Comparison of ENCODE assay signal across 8 cellular contexts in genomic region chr12:46268349-46268616, GRCh38. TPM values are rescaled to one million over a fixed set of nuclear protein-coding genes. Genes with fewer than 3 reads are reported as not detected.
A peak's percentile ranks its signal among the peaks of the same experiment; 100 is the strongest.
DNase-seq lines count a peak whose midpoint lies in the region; ATAC-seq and TF ChIP-seq lines count a peak whose summit lies in the region.

No MANE protein-coding gene starts in this region.

- peak overlapping the region; percentile 92 for H3K4me2 ChIP-seq in osteoblast (ENCODE audit: insufficient read depth, low read length)

- peaks cover 11% of the 10 kb centered on the region for H3K36me3 ChIP-seq in MG63
- H3K36me3 ChIP-seq in osteoblast (ENCODE audit: insufficient read depth, low read length), result no peaks in the 10 kb centered on the region

- H3K4me3 ChIP-seq in MG63 (peak overlapping the region; percentile 73), epithelial cell of esophagus (ENCODE audit: low read length) (peak overlapping the region; percentile 88), osteoblast (ENCODE audit: insufficient read depth, low read length) (peak overlapping the region; percentile 76)

- ATAC-seq in HG03354 (IDR thresholded peaks at IDR 0.05; ENCODE audit: poor library complexity, severe bottlenecking, unreplicated experiment), result no peak

- DNase-seq in DMS153 treated with DMSO at 0.1 percent for 48 hours (lab: John Stamatoyannopoulos, UW; ENCODE audit: unreplicated experiment), result peak; percentile 56
- no peak for DNase-seq in MG63
- peak; percentile 51 for DNase-seq in epithelial cell of esophagus (ENCODE audit: low read depth)
- peak; percentile 62 for DNase-seq in osteoblast (ENCODE audit: insufficient read length, low spot score, missing footprints)
- no peak for DNase-seq in NOMO-1 treated with DMSO at 0.1 percent for 48 hours (lab: John Stamatoyannopoulos, UW; ENCODE audit: unreplicated experiment)
- no peak for DNase-seq in RPMI8226
- no peak for DNase-seq in NCI-H226

- H3K4me1 ChIP-seq in osteoblast (ENCODE audit: insufficient read depth, low read length), result peaks cover 19% of the 10 kb centered on the region

- H3K27me3 ChIP-seq in MG63 (no peaks in the 10 kb centered on the region), osteoblast (ENCODE audit: insufficient read depth, low read length) (peaks cover 49% of the 10 kb centered on the region)

- H3K27ac ChIP-seq in osteoblast (ENCODE audit: low read depth, low read length), result no peak overlapping the region

- peaks cover 3% of the 10 kb centered on the region for H4K20me1 ChIP-seq in osteoblast (ENCODE audit: insufficient read depth, low read length)

- H3K9me3 ChIP-seq in MG63, result no peaks in the 10 kb centered on the region
- no peaks in the 10 kb centered on the region for H3K9me3 ChIP-seq in osteoblast (ENCODE audit: low read depth, low read length)

- TF ChIP-seq CTCF in epithelial cell of esophagus (IDR thresholded peaks at IDR 0.05; ENCODE audit: insufficient read depth, low read depth, low read length, missing control alignments) (no peak), osteoblast (IDR thresholded peaks at IDR 0.05; ENCODE audit: extremely low read depth, low read depth, low read length) (no peak)

- H3K79me2 ChIP-seq in osteoblast (ENCODE audit: insufficient read depth, low read length), result peaks cover 30% of the 10 kb centered on the region

- H2AFZ ChIP-seq in osteoblast (ENCODE audit: low read length), result peak overlapping the region; percentile 91

RNA-seq across cellular contexts. Expression of gene SLC38A1, which starts 0.6 kb away (rescaled TPM):
- 54.3 and 61.2 TPM in 2 replicates for total RNA-seq in MG63 (2014; rRNA removed; shearing (Covaris generic); ENCODE audit: low replicate concordance)
- 19.2 and 29.7 TPM in 2 replicates for total RNA-seq in osteoblast

Comparison
In these comparisons a context has a peak if more than half of its experiments do, and no peak if none do; other contexts are left out.
1. DNase-seq: peak in DMS153 treated with DMSO at 0.1 percent for 48 hours (single experiment), epithelial cell of esophagus (single experiment) and osteoblast (single experiment); none in MG63 (single experiment), NOMO-1 treated with DMSO at 0.1 percent for 48 hours (single experiment), RPMI8226 (single experiment) and NCI-H226 (single experiment).
2. Peak in every context shown above with its lines, with median percentiles within 50 percentile points of each other: H3K4me3 ChIP-seq.